1 cellular context compared by ENCODE assay signal in genomic region chr12:12214201-12214600, GRCh38.
A peak's percentile ranks its signal among the peaks of the same experiment; 100 is the strongest.
TF ChIP-seq lines count a peak whose summit lies in the region.

No MANE protein-coding gene starts in this region.

TF ChIP-seq in HepG2, 621 proteins besides CTCF, POLR2A, EP300 and RAD21 (continued from another document):
- TF ChIP-seq HNF1A (IDR thresholded peaks at IDR 0.05; ENCODE audit: low read depth) = no peak
- TF ChIP-seq HNF1A (CRISPR knock-in tag; IDR thresholded peaks at IDR 0.05; ENCODE audit: borderline replicate concordance) = peak; percentile 29; the same call in 1 of the 2 replicates
